Comparison of ENCODE assay signal across 1 cellular context in the genomic region with DNA sequence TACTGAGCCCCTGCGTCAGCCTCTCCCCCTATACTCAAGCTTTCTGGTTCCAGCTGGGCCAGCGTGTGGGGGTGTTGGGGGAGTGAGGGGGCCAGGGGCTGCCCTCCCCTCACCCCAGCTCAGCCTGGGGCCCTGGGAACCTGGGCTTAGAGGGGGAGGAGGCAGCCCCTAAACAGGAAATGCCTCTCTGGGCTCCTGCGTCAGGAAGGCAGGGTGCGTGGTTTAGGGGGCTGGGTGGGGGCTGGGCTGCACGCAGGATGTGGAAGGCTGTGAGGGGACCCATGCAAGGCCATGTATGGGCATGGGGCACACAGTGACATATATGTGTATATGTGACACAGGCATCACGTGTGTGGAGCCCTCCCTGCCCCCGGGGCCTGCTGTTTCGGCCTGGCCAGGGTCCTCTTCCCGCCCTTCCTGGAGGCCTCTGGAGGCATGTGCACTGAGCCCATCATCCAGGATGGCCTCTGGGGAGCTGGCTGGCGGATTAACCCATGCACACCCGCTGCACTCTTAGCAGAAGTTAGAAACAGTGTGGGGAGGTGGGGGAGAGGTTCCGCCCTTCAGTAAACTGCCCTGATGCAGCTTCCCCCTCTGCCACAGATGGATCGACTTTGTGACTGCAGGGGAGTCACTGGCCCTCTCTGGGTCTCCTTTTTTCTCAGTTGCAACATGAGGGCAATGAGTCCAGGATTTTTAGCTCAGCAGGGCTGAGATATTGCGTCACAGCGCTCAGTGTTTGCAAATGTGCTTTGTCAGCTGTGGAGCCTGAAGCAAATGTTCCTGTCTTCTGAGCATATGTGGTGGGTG.
TF ChIP-seq lines count a peak whose summit lies in the region.

No MANE protein-coding gene starts in this region.

TF ChIP-seq in K562, 482 proteins besides CTCF, POLR2A, EP300 and RAD21:
- TF ChIP-seq CEBPG (CRISPR knock-in tag; IDR thresholded peaks at IDR 0.05): peak; percentile 64
- TF ChIP-seq CEBPG (tag; conservative IDR thresholded peaks at IDR 0.05 in 1 of 2, IDR thresholded peaks at IDR 0.05 in 1 of 2): peak; percentile 80 to 93
- no peak for TF ChIP-seq U2AF1 (optimal IDR thresholded peaks at IDR 0.05; ENCODE audit: low read depth, low read length)
- TF ChIP-seq, protein P1, sequence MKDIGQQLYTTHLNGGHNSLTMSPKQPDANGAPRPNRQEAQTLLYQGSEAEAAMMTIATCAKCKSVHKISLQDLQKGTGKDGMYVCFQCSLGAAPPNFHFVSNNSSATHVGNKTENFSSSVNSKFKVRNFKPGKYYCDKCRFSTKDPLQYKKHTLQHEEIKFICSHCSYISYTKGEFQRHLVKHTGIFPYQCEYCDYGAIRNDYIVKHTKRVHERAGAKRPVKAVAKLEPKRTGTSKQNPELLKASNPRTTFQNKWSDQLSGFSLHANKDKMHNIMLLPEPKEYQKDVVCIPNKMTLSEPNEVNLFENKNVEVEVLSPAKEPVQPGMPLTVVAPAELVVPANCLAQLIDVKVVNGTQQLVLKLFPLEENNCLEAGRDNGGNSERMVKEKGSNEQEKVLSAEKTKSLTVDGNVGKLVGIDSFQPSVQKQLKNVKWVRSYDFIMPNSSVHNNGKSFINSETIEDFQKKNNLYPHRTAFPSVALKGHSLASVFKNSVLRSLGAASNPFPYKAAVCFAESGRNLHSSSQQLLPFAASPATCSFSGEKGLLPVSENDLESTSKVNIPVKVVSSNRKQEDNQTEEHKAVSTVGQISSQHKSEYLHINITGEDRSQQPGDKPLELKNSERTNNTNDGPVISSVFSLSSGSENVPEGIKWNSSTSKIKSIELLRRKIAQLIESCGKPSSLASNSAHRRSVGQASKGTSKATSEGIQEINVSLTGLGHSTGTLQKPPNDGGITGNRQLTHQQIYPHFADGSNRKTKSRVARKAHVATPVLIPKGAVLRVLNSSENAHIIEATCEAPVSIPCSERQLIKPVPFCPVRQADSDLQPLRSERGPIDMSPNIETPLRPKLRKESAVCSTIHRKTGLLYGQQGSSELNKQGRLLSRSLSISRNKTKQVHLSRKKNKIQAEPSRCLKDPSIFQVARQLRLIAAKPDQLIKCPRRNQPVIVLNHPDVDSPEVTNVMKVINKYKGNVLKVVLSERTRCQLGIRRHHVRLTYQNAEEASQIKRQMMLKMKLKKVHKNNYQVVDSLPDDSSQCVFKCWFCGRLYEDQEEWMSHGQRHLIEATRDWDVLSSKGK (CRISPR knock-in tag; IDR thresholded peaks at IDR 0.05): no peak
- TF ChIP-seq CBX1 (IDR thresholded peaks at IDR 0.05; ENCODE audit: low read depth): no peak
- TF ChIP-seq YY1 (IDR thresholded peaks at IDR 0.05; ENCODE audit: borderline replicate concordance in 1 of 3, control insufficient read depth in 1 of 3, extremely low read depth in 1 of 3, insufficient read depth in 3 of 3, insufficient read length in 1 of 3, insufficient replicate concordance in 2 of 3, low read depth in 1 of 3, low read length in 2 of 3): no peak
- no peak for TF ChIP-seq SIRT6 (IDR thresholded peaks at IDR 0.05; ENCODE audit: low read depth, low read length)
- no peak for TF ChIP-seq SAFB2 (IDR thresholded peaks at IDR 0.05; ENCODE audit: borderline replicate concordance, low read depth, low read length, severe bottlenecking)
- TF ChIP-seq, protein P2, sequence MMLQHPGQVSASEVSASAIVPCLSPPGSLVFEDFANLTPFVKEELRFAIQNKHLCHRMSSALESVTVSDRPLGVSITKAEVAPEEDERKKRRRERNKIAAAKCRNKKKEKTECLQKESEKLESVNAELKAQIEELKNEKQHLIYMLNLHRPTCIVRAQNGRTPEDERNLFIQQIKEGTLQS (IDR thresholded peaks at IDR 0.05): peak; percentile 72
- TF ChIP-seq, protein P2 (CRISPR knock-in tag; conservative IDR thresholded peaks at IDR 0.05): no peak
- TF ChIP-seq, protein P3, sequence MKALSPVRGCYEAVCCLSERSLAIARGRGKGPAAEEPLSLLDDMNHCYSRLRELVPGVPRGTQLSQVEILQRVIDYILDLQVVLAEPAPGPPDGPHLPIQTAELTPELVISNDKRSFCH (CRISPR knock-in tag; IDR thresholded peaks at IDR 0.05): no peak
- TF ChIP-seq, protein P3 (tag; IDR thresholded peaks at IDR 0.05): no peak
- no peak for TF ChIP-seq MTF1 (CRISPR knock-in tag; IDR thresholded peaks at IDR 0.05; ENCODE audit: borderline replicate concordance)
- TF ChIP-seq ZNF175 (CRISPR knock-in tag; IDR thresholded peaks at IDR 0.05; ENCODE audit: low read depth): no peak
- TF ChIP-seq POLR2AphosphoS5 (IDR thresholded peaks at IDR 0.05; ENCODE audit: control insufficient read depth, insufficient read depth, low read depth, low read length): no peak
- TF ChIP-seq RNF2 (IDR thresholded peaks at IDR 0.05): no peak
- TF ChIP-seq WHSC1 (IDR thresholded peaks at IDR 0.05; ENCODE audit: low read length): no peak
- no peak for TF ChIP-seq ZNF561 (CRISPR knock-in tag; conservative IDR thresholded peaks at IDR 0.05)
- TF ChIP-seq MAFG (tag; conservative IDR thresholded peaks at IDR 0.05): 0 out of 2 replicates have a peak, but pooled peaks have one; percentile 13
- peak; percentile 44; the same call in 1 of the 2 replicates for TF ChIP-seq ZNF316 (IDR thresholded peaks at IDR 0.05)
- no peak for TF ChIP-seq NFATC3 (IDR thresholded peaks at IDR 0.05)
- TF ChIP-seq, protein P4, sequence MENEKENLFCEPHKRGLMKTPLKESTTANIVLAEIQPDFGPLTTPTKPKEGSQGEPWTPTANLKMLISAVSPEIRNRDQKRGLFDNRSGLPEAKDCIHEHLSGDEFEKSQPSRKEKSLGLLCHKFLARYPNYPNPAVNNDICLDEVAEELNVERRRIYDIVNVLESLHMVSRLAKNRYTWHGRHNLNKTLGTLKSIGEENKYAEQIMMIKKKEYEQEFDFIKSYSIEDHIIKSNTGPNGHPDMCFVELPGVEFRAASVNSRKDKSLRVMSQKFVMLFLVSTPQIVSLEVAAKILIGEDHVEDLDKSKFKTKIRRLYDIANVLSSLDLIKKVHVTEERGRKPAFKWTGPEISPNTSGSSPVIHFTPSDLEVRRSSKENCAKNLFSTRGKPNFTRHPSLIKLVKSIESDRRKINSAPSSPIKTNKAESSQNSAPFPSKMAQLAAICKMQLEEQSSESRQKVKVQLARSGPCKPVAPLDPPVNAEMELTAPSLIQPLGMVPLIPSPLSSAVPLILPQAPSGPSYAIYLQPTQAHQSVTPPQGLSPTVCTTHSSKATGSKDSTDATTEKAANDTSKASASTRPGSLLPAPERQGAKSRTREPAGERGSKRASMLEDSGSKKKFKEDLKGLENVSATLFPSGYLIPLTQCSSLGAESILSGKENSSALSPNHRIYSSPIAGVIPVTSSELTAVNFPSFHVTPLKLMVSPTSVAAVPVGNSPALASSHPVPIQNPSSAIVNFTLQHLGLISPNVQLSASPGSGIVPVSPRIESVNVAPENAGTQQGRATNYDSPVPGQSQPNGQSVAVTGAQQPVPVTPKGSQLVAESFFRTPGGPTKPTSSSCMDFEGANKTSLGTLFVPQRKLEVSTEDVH (IDR thresholded peaks at IDR 0.05; ENCODE audit: low read depth, partially characterized antibody): no peak
- no peak for TF ChIP-seq TRIM28 (IDR thresholded peaks at IDR 0.05)
- TF ChIP-seq HDAC6 (IDR thresholded peaks at IDR 0.05; ENCODE audit: low read depth, low read length): no peak
- TF ChIP-seq, protein P5, sequence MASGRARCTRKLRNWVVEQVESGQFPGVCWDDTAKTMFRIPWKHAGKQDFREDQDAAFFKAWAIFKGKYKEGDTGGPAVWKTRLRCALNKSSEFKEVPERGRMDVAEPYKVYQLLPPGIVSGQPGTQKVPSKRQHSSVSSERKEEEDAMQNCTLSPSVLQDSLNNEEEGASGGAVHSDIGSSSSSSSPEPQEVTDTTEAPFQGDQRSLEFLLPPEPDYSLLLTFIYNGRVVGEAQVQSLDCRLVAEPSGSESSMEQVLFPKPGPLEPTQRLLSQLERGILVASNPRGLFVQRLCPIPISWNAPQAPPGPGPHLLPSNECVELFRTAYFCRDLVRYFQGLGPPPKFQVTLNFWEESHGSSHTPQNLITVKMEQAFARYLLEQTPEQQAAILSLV (tag; IDR thresholded peaks at IDR 0.05): 0 out of 2 replicates have a peak, but pooled peaks have one; percentile 26
- peak; percentile 97 for TF ChIP-seq CEBPB (tag; IDR thresholded peaks at IDR 0.05)
- TF ChIP-seq, protein P6, sequence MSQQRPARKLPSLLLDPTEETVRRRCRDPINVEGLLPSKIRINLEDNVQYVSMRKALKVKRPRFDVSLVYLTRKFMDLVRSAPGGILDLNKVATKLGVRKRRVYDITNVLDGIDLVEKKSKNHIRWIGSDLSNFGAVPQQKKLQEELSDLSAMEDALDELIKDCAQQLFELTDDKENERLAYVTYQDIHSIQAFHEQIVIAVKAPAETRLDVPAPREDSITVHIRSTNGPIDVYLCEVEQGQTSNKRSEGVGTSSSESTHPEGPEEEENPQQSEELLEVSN (IDR thresholded peaks at IDR 0.05; ENCODE audit: borderline replicate concordance in 1 of 2, extremely low read depth in 1 of 2, insufficient read depth in 1 of 2, insufficient read length in 1 of 2, low read depth in 1 of 2, low read length in 1 of 2, poor library complexity in 1 of 2, severe bottlenecking in 1 of 2): peak in 1 of 2 experiments; percentile 33
TF ChIP-seq in K562: peak in this region for 7.
